Comparison of ENCODE assay signal across 8 cellular contexts in the genomic region with DNA sequence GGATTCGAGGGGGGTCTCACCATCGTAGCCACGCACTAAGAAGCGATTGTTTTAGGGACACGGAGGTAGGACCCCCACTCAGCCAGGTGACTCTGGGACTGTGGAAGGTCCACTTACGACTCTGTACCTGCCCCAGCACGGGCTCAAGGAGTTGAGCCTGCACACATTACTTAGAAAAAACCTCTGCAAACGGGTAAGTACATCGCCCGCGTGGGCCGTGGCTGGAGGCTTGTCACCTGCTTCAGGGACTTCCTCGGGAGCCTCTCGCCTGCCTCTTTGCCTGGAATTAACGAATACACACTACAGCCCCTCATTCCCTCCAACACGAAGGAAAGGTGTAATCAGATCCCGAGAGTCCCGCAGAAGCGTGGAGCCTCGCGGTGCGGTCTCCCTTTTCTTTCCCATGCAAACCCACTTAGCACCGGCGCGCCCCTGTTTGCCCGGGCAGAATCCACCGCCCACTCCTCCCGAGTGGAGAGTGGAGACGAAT. TPM values are rescaled to one million over a fixed set of nuclear protein-coding genes. Genes with fewer than 3 reads are reported as not detected.
DNase-seq lines count a peak whose midpoint lies in the region; ATAC-seq, FAIRE-seq and TF ChIP-seq lines count a peak whose summit lies in the region.

No MANE protein-coding gene starts in this region.

- TF ChIP-seq RAD21 in A549 (conservative IDR thresholded peaks at IDR 0.05 in 1 of 2, IDR thresholded peaks at IDR 0.05 in 1 of 2) = no peak

- H3K9me3 Mint-ChIP-seq in activated naive CD4-positive, alpha-beta T cell treated with anti-CD3 and anti-CD28 coated beads, Interleukin-2, amount 50 U/mL, for 24 hours = no peaks in the 10 kb centered on the region

- peaks cover 4% of the 10 kb centered on the region for H3K4me1 Mint-ChIP-seq in activated naive CD4-positive, alpha-beta T cell treated with anti-CD3 and anti-CD28 coated beads, Interleukin-2, amount 50 U/mL, for 24 hours

- ATAC-seq in A549 (peak in 1 of 2 experiments; percentile 10; a peak in 3 of 6 replicates), HG02938 (IDR thresholded peaks at IDR 0.05; ENCODE audit: unreplicated experiment) (peak; percentile 4), GM18868 (IDR thresholded peaks at IDR 0.05; ENCODE audit: unreplicated experiment) (no peak), GM19397 (IDR thresholded peaks at IDR 0.05; ENCODE audit: unreplicated experiment) (no peak)

- H3K27ac ChIP-seq in A549 (peak overlapping the region; percentile 81 to 93), layer of hippocampus (ENCODE audit: low read depth, low read length) (peak overlapping the region; percentile 46), thymus (ENCODE audit: low read depth) (no peak overlapping the region)

- no peak overlapping the region for H3K27ac Mint-ChIP-seq in activated naive CD4-positive, alpha-beta T cell treated with anti-CD3 and anti-CD28 coated beads, Interleukin-2, amount 50 U/mL, for 24 hours

- WGBS in A549 (ENCODE audit: missing lambda C conversion rate) = 14% methylated on average over 29 of the region's 29 CpGs
- 3% methylated on average over 29 of the region's 29 CpGs for WGBS in thymus

- H3K27me3 ChIP-seq in layer of hippocampus (ENCODE audit: control insufficient read depth, insufficient read depth, low read length) (no peaks in the 10 kb centered on the region), thymus (ENCODE audit: control insufficient read depth, insufficient read depth) (peaks cover 48% of the 10 kb centered on the region)

- TF ChIP-seq CTCF in A549 (IDR thresholded peaks at IDR 0.05) = no peak

- POLR2A ChIA-PET in A549 (lab: Yijun Ruan, JAX) = no interaction called here

- CTCF ChIA-PET in A549 (lab: Yijun Ruan, JAX) = interaction anchor here (1.5 to 2.8 kb wide), 2 partner anchors 11 to 16 kb away, joined by 3 to 22 read pairs; no protein-coding TSS in a partner anchor

- H3K4me1 ChIP-seq in A549 (peaks cover 13% of the 10 kb centered on the region; the same call in 2 of the 3 replicates), thymus (ENCODE audit: control insufficient read depth, insufficient read depth, low read length) (no peaks in the 10 kb centered on the region)

- DNase-seq in A549 (ENCODE audit: low read depth in 1 of 2, low spot score in 1 of 2) = no peak
- no peak for DNase-seq in activated gamma-delta T cell treated with Interleukin-2 at 50 U/mL for 16 hours

- no peaks in the 10 kb centered on the region for H3K36me3 Mint-ChIP-seq in activated naive CD4-positive, alpha-beta T cell treated with anti-CD3 and anti-CD28 coated beads, Interleukin-2, amount 50 U/mL, for 24 hours

- H3K4me3 ChIP-seq in A549 = peak overlapping the region; percentile 60
- H3K4me3 ChIP-seq in thymus (ENCODE audit: low read length) = peak overlapping the region; percentile 52

- H3K4me2 ChIP-seq in A549 = peak overlapping the region; percentile 100

- peak overlapping the region; percentile 76 for H3K4me3 Mint-ChIP-seq in activated naive CD4-positive, alpha-beta T cell treated with anti-CD3 and anti-CD28 coated beads, Interleukin-2, amount 50 U/mL, for 24 hours

- H3K9me3 ChIP-seq in A549 (no peaks in the 10 kb centered on the region), thymus (ENCODE audit: control insufficient read depth) (no peaks in the 10 kb centered on the region)

- peaks cover 34% of the 10 kb centered on the region for H3K27me3 Mint-ChIP-seq in activated naive CD4-positive, alpha-beta T cell treated with anti-CD3 and anti-CD28 coated beads, Interleukin-2, amount 50 U/mL, for 24 hours

- FAIRE-seq in A549 (lab: Jason Lieb, UNC) = no peak

- no peak for TF ChIP-seq POLR2A in A549 (IDR thresholded peaks at IDR 0.05; ENCODE audit: low read length)

- TF ChIP-seq EP300 in A549 (IDR thresholded peaks at IDR 0.05) = no peak

- no peaks in the 10 kb centered on the region for H3K36me3 ChIP-seq in thymus (ENCODE audit: control insufficient read depth, insufficient read depth)

TF ChIP-seq in A549, 52 proteins besides CTCF, POLR2A, EP300 and RAD21:
- no peak for TF ChIP-seq SMC3 (IDR thresholded peaks at IDR 0.05)
- no peak for TF ChIP-seq RARB (CRISPR knock-in tag; IDR thresholded peaks at IDR 0.05)
- no peak for TF ChIP-seq CHD2 (IDR thresholded peaks at IDR 0.05; ENCODE audit: low read length, partially characterized antibody)
- TF ChIP-seq BHLHE40 (IDR thresholded peaks at IDR 0.05; ENCODE audit: low read depth, low read length) = no peak
- TF ChIP-seq HOXB13 (CRISPR knock-in tag; IDR thresholded peaks at IDR 0.05; ENCODE audit: low read depth) = no peak
- TF ChIP-seq GATA3 (IDR thresholded peaks at IDR 0.05; ENCODE audit: borderline replicate concordance) = no peak
- no peak for TF ChIP-seq TP53 (CRISPR knock-in tag; IDR thresholded peaks at IDR 0.05)
- no peak for TF ChIP-seq CEBPB (IDR thresholded peaks at IDR 0.05)
- no peak for TF ChIP-seq HOXB5 (CRISPR knock-in tag; IDR thresholded peaks at IDR 0.05)
- TF ChIP-seq ESRRA (IDR thresholded peaks at IDR 0.05; ENCODE audit: borderline replicate concordance, low read length) = no peak
- TF ChIP-seq PBX3 (IDR thresholded peaks at IDR 0.05) = no peak
- no peak for TF ChIP-seq HDAC2 (IDR thresholded peaks at IDR 0.05)
- TF ChIP-seq FOSB (CRISPR knock-in tag; IDR thresholded peaks at IDR 0.05) = no peak
- no peak for TF ChIP-seq KDM1A (IDR thresholded peaks at IDR 0.05; ENCODE audit: low read depth)
- no peak for TF ChIP-seq ATOH8 (CRISPR knock-in tag; IDR thresholded peaks at IDR 0.05; ENCODE audit: low read depth)
- TF ChIP-seq REST (IDR thresholded peaks at IDR 0.05) = no peak
- no peak for TF ChIP-seq PHF8 (IDR thresholded peaks at IDR 0.05; ENCODE audit: borderline replicate concordance, low read depth)

RNA-seq across cellular contexts. Expression of gene PODXL, which starts 0.8 kb away (rescaled TPM):
- 13.2 and 16.7 TPM in 2 replicates for polyA plus RNA-seq in A549 (2011; rRNA removed)
- polyA plus RNA-seq in A549 (2012; cell fraction: cytosol; rRNA removed) = 17.5 and 19.7 TPM in 2 replicates
- 31.8 and 46.0 TPM in 2 replicates for polyA plus RNA-seq in A549 (2012; cell fraction: nucleus; rRNA removed)
- polyA plus RNA-seq in A549 (2017; fragmentation: RNase III; extraction: RNeasy Plus Mini Kit Qiagen cat#74134 plus additional on column Dnase treatment) = 28.4 to 35.3 TPM (median 33.6 TPM) in 3 replicates
- polyA minus RNA-seq in A549 (2011; rRNA and poly(A)+ RNA removed) = 22.7 and 24.9 TPM in 2 replicates
- 4.1 TPM for polyA plus RNA-seq in thymus
